9 cellular contexts compared by ENCODE assay signal in the genomic region with DNA sequence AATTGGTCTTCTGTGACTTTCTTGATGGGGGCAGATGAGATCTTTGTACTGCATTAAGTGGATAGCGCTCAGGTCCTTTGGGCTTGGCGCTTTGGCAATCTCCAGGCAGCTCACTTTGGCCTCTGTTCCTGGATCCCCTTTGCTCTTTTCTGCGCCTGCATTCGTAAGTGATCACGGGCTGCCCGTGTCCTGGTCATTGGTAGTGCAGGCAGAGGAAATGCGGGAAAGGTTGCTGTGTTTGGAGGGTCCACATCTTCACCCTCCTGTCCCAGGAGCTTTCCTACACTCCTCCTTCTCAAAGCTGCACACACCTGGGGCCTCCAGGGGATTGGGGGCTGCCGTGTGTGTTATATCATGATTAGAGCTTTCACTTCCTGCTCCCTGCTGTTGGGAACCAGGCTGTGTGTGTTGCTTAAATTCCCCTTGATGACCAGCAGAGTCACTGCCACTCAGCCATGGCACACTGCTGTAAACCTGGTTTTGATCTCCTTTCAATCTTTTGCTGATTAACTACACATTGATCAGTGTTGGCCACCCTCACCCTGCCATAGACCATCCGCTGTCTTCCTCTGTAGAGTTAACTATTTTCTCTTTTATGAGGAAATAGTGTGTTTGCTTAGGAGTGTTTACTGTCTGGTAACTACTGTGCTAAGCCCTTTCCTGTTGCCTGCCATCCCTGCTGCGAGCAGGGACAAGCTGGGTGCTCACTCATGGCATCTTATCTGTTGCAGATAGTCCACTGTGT. TPM values are rescaled to one million over a fixed set of nuclear protein-coding genes. Genes with fewer than 3 reads are reported as not detected.
DNase-seq lines count a peak whose midpoint lies in the region; ATAC-seq, FAIRE-seq and TF ChIP-seq lines count a peak whose summit lies in the region.
"Had no signal": no experiment of that assay in that cellular context is flagged by ENCODE, and none has a peak within 500 bp of the region (broad histone marks: within the 10 kb centered on the region; RNA-seq: fewer than 3 reads in every experiment).

No MANE protein-coding gene starts in this region.

- peaks cover 38% of the 10 kb centered on the region for H3K36me3 ChIP-seq in NT2/D1 (ENCODE audit: insufficient read depth, insufficient read length, low read length)
- H3K36me3 ChIP-seq in endodermal cell (ENCODE audit: control insufficient read depth, insufficient read depth, low read length) = peaks cover 23% of the 10 kb centered on the region

- peak overlapping the region; percentile 69 for H3K4me3 Mint-ChIP-seq in stimulated activated naive CD8-positive, alpha-beta T cell treated with anti-CD3 and anti-CD28 coated beads, Interleukin-15, Interleukin-2, amounts not matched to agents 100 ng/mL and 50 ng/mL, for 24 hours
- H3K4me3 Mint-ChIP-seq in endodermal cell = peak overlapping the region; percentile 71

- DNase-seq in stimulated activated naive CD8-positive, alpha-beta T cell treated with anti-CD3 and anti-CD28 coated beads, Interleukin-15, Interleukin-2, amounts not matched to agents 100 U/mL and 50 U/mL, for 24 hours = no peak
- DNase-seq in NT2/D1 (ENCODE audit: low read depth, low spot score) (no peak), endodermal cell (peak; percentile 69), urothelium cell line (ENCODE audit: low spot score) (no peak), NCI-H1105 treated with DMSO at 0.1 percent for 48 hours (lab: John Stamatoyannopoulos, UW) (no peak), medulla oblongata (ENCODE audit: extremely low spot score) (no peak)
- DNase-seq in activated effector memory CD4-positive, alpha-beta T cell treated with Interleukin-2 at 50 U/mL for 16 hours = no peak
- DNase-seq: DMS79 treated with DMSO at 0.1 percent for 48 hours had no signal

- H3K9me3 Mint-ChIP-seq in stimulated activated naive CD8-positive, alpha-beta T cell treated with anti-CD3 and anti-CD28 coated beads, Interleukin-15, Interleukin-2, amounts not matched to agents 100 ng/mL and 50 ng/mL, for 24 hours = no peaks in the 10 kb centered on the region
- H3K9me3 Mint-ChIP-seq in endodermal cell = no peaks in the 10 kb centered on the region

- peak; percentile 40 for TF ChIP-seq CTCF in endodermal cell (conservative IDR thresholded peaks at IDR 0.05)

- no peaks in the 10 kb centered on the region for H3K9me3 ChIP-seq in NT2/D1 (ENCODE audit: insufficient read depth, low read length)
- H3K9me3 ChIP-seq in endodermal cell (ENCODE audit: control insufficient read depth, low read length) = no peaks in the 10 kb centered on the region

- no peaks in the 10 kb centered on the region for H3K27me3 Mint-ChIP-seq in stimulated activated naive CD8-positive, alpha-beta T cell treated with anti-CD3 and anti-CD28 coated beads, Interleukin-15, Interleukin-2, amounts not matched to agents 100 ng/mL and 50 ng/mL, for 24 hours
- H3K27me3 Mint-ChIP-seq in endodermal cell (ENCODE audit: insufficient read depth) = no peaks in the 10 kb centered on the region

- H3K36me3 Mint-ChIP-seq in stimulated activated naive CD8-positive, alpha-beta T cell treated with anti-CD3 and anti-CD28 coated beads, Interleukin-15, Interleukin-2, amounts not matched to agents 100 ng/mL and 50 ng/mL, for 24 hours (ENCODE audit: low read depth) = peaks cover 27% of the 10 kb centered on the region
- peaks cover 30% of the 10 kb centered on the region for H3K36me3 Mint-ChIP-seq in endodermal cell (ENCODE audit: low read depth)

- peak overlapping the region; percentile 34 for H3K27ac Mint-ChIP-seq in stimulated activated naive CD8-positive, alpha-beta T cell treated with anti-CD3 and anti-CD28 coated beads, Interleukin-15, Interleukin-2, amounts not matched to agents 100 ng/mL and 50 ng/mL, for 24 hours
- H3K27ac Mint-ChIP-seq in endodermal cell = peak overlapping the region; percentile 45

- H3K9ac ChIP-seq in NT2/D1 (ENCODE audit: insufficient read length, low read depth) = peak overlapping the region; percentile 57
- H3K9ac ChIP-seq in endodermal cell (ENCODE audit: extremely low read depth, low read length, poor library complexity, severe bottlenecking) = peak overlapping the region; percentile 92

- no peak for FAIRE-seq in urothelium cell line (lab: Jason Lieb, UNC)

- H3K4me1 Mint-ChIP-seq in stimulated activated naive CD8-positive, alpha-beta T cell treated with anti-CD3 and anti-CD28 coated beads, Interleukin-15, Interleukin-2, amounts not matched to agents 100 ng/mL and 50 ng/mL, for 24 hours (ENCODE audit: low read depth) = peaks cover 56% of the 10 kb centered on the region
- H3K4me1 Mint-ChIP-seq in endodermal cell = peaks cover 14% of the 10 kb centered on the region

- H3K4me1 ChIP-seq in NT2/D1 (ENCODE audit: insufficient read depth, insufficient read length) = peaks cover 11% of the 10 kb centered on the region
- peaks cover 14% of the 10 kb centered on the region for H3K4me1 ChIP-seq in endodermal cell (ENCODE audit: control insufficient read depth, insufficient read depth, low read length)

- ATAC-seq in stimulated activated naive CD8-positive, alpha-beta T cell treated with anti-CD3 and anti-CD28 coated beads, Interleukin-15, Interleukin-2, amounts not matched to agents 100 U/mL and 50 U/mL, for 24 hours = no peak

- 76 to 90% methylated on average over 3 to 10 of the region's 10 CpGs for WGBS in endodermal cell (ENCODE audit: insufficient coverage in 1 of 2, insufficient read length in 1 of 2), 2 experiments

- H3K4me3 ChIP-seq in NT2/D1 (ENCODE audit: insufficient read length, low read depth) = no peak overlapping the region
- H3K4me3 ChIP-seq in endodermal cell (ENCODE audit: low read length) = peak overlapping the region; percentile 88

- H3K27ac ChIP-seq in endodermal cell (ENCODE audit: low read depth, low read length) = no peak overlapping the region

- H3K27me3 ChIP-seq in NT2/D1 (ENCODE audit: insufficient read depth, insufficient read length) (no peaks in the 10 kb centered on the region), endodermal cell (ENCODE audit: control insufficient read depth, insufficient read depth, low read length, poor library complexity, severe bottlenecking) (no peaks in the 10 kb centered on the region)

RNA-seq across cellular contexts. Expression of a gene that starts 13.0 kb away (rescaled TPM):
- total RNA-seq in endodermal cell = 10 to 100 TPM; 36.7 to 45.9 TPM
- 76.2 TPM for polyA plus RNA-seq in endodermal cell (2013, experiment 1 of 2)
- polyA plus RNA-seq in endodermal cell (2013, experiment 2 of 2) = 60.8 TPM

RNA-seq across cellular contexts. Expression of a gene that starts 24.5 kb away (rescaled TPM):
- total RNA-seq in endodermal cell = 10 to 100 TPM; 38.3 to 45.5 TPM
- 24.1 TPM for polyA plus RNA-seq in endodermal cell (2013, experiment 1 of 2)
- 25.3 TPM for polyA plus RNA-seq in endodermal cell (2013, experiment 2 of 2)
